31 cellular contexts compared by ENCODE assay signal in the genomic region with DNA sequence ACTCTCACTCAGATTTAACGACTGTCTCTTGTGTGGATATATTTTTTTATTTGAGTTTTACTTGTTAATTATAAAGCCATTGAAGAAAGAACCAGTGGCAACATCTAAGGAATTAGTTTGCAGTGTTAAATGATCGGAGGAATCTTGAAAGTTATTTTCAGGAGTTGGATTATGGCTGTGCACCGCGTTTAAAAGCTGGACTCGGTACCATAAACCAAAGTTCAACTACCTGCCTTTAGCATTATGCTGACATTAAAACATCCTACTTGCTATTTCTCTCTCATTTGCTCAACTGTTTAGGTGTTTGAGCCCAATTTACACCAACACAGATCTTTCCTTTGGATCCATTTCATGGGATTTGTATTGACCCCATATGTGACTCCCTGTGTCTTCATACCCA.
DNase-seq lines count a peak whose midpoint lies in the region; ATAC-seq and TF ChIP-seq lines count a peak whose summit lies in the region.
"Had no signal": no experiment of that assay in that cellular context is flagged by ENCODE, and none has a peak within 500 bp of the region (broad histone marks: within the 10 kb centered on the region; RNA-seq: fewer than 3 reads in every experiment).

No MANE protein-coding gene starts in this region.

- intact Hi-C loops in esophagus muscularis mucosa (cut with DNase I) (no loop called here), left colon (cut with DNase I, micrococcal nuclease) (no loop called here), mucosa of descending colon (cut with DNase I, micrococcal nuclease) (no loop called here), gastrocnemius medialis (cut with DNase I; ENCODE audit: low total_unique reads) (no loop called here)

- H3K27ac ChIP-seq in esophagus muscularis mucosa (replicated peaks in 1 of 4) (no peak overlapping the region), gastrocnemius medialis (no peak overlapping the region)
- H3K27ac ChIP-seq: 22Rv1; A549; BLaER1; BLaER1 treated with 17β-estradiol and CSF1 and Interleukin-3, amounts not matched to agents 10 nM and 100 nM; C4-2B had no signal

- TF ChIP-seq CTCF in esophagus muscularis mucosa (IDR thresholded peaks at IDR 0.05) (no peak), mucosa of descending colon (IDR thresholded peaks at IDR 0.05) (no peak), gastrocnemius medialis (IDR thresholded peaks at IDR 0.05 in 4 of 5, conservative IDR thresholded peaks at IDR 0.05 in 1 of 5) (no peak)

- TF ChIP-seq POLR2A in esophagus muscularis mucosa (IDR thresholded peaks at IDR 0.05; ENCODE audit: low read depth) (no peak), gastrocnemius medialis (IDR thresholded peaks at IDR 0.05) (no peak)

- WGBS in esophagus muscularis mucosa, result 98% methylated on average over 5 of the region's 5 CpGs

- H3K9me3 ChIP-seq in esophagus muscularis mucosa, result peaks cover 0 to 8% (median 0%) of the 10 kb centered on the region in 4 donors
- H3K9me3 ChIP-seq in mucosa of descending colon, result no peaks in the 10 kb centered on the region
- no peaks in the 10 kb centered on the region for H3K9me3 ChIP-seq in gastrocnemius medialis
- H3K9me3 ChIP-seq: A549, BLaER1 had no signal

- H3K4me3 ChIP-seq in esophagus muscularis mucosa (no peak overlapping the region), mucosa of descending colon (no peak overlapping the region), gastrocnemius medialis (no peak overlapping the region)
- H3K4me3 ChIP-seq: A549; BLaER1; BLaER1 treated with 17β-estradiol and CSF1 and Interleukin-3, amounts not matched to agents 10 nM and 100 nM had no signal

- peak; percentile 26 for DNase-seq in esophagus muscularis mucosa (ENCODE audit: extremely low spot score)
- no peak for DNase-seq in left colon
- peak in 1 of 3 donors; percentile 9 for DNase-seq in mucosa of descending colon
- no peak for DNase-seq in NCI-H146 (lab: John Stamatoyannopoulos, UW)
- no peak for DNase-seq in gastrocnemius medialis
- no peak for DNase-seq in stimulated activated CD4-positive, alpha-beta T cell treated with anti-CD3 and anti-CD28 coated beads, Interleukin-2, amount 100 ng/mL, for 48 hours
- DNase-seq: 8988T; ACHN; AML-193; BE2C; C1 segment of cervical spinal cord; Caco-2; Calu3; CD4-positive, alpha-beta memory T cell; CD4-positive, alpha-beta T cell; CD4-positive, CD25-positive, alpha-beta regulatory T cell; CD8-positive, alpha-beta memory T cell; CD8-positive, alpha-beta T cell; COR-L47; DMS 273 treated with DMSO at 0.1 percent for 48 hours; DMS153; DMS53; DMS79; DMS79 treated with DMSO at 0.1 percent for 48 hours; DND-41; EL had no signal

- ATAC-seq in left colon (peak; percentile 87), mucosa of descending colon (peak; percentile 52), gastrocnemius medialis (no peak)
- ATAC-seq: A549; CD8-positive, alpha-beta T cell had no signal

- H3K36me3 ChIP-seq in esophagus muscularis mucosa, result no peaks in the 10 kb centered on the region
- no peaks in the 10 kb centered on the region for H3K36me3 ChIP-seq in mucosa of descending colon (ENCODE audit: low read depth)
- H3K36me3 ChIP-seq in gastrocnemius medialis, result no peaks in the 10 kb centered on the region
- H3K36me3 ChIP-seq: BE2C; BLaER1; BLaER1 treated with 17β-estradiol and CSF1 and Interleukin-3, amounts not matched to agents 10 nM and 100 nM had no signal

- no peak for TF ChIP-seq EP300 in esophagus muscularis mucosa (IDR thresholded peaks at IDR 0.05)

- H3K27me3 ChIP-seq in esophagus muscularis mucosa, result no peaks in the 10 kb centered on the region
- no peaks in the 10 kb centered on the region for H3K27me3 ChIP-seq in gastrocnemius medialis
- H3K27me3 ChIP-seq: BE2C; BLaER1; BLaER1 treated with 17β-estradiol and CSF1 and Interleukin-3, amounts not matched to agents 10 nM and 100 nM had no signal

- no peaks in the 10 kb centered on the region for H3K4me1 ChIP-seq in esophagus muscularis mucosa
- H3K4me1 ChIP-seq in mucosa of descending colon (ENCODE audit: low read depth), result no peaks in the 10 kb centered on the region
- H3K4me1 ChIP-seq in gastrocnemius medialis, result no peaks in the 10 kb centered on the region
- H3K4me1 ChIP-seq: A549; BE2C; BLaER1; BLaER1 treated with 17β-estradiol and CSF1 and Interleukin-3, amounts not matched to agents 10 nM and 100 nM; Caco-2 had no signal

- in situ Hi-C loops in gastrocnemius medialis (cut with MboI; ENCODE audit: low sequenced_read_pairs in 4 of 4), result no loop called here

Comparison
In these comparisons a context has a peak if more than half of its experiments do, and no peak if none do; other contexts are left out.
1. ATAC-seq: peak in left colon (single experiment) and mucosa of descending colon (single experiment); none in gastrocnemius medialis (0 of 2).